ENCODE assay signal across 29 cellular contexts in genomic region chr12:107351109-107351508, GRCh38.
"Had no signal": no experiment of that assay in that cellular context is flagged by ENCODE, and none has a peak within 500 bp of the region (broad histone marks: within the 10 kb centered on the region; RNA-seq: fewer than 3 reads in every experiment).

No MANE protein-coding gene starts in this region.

- ATAC-seq: activated CD8-positive, alpha-beta memory T cell treated with anti-CD3 and anti-CD28 coated beads, Interleukin-2, amount 10 ng/mL, durations not matched to agents 7 days and 5 days; activated naive CD4-positive, alpha-beta T cell treated with anti-CD3 and anti-CD28 coated beads, Interleukin-2, amount 50 U/mL, for 72 hours; body of pancreas had no signal

- H3K4me3 ChIP-seq: adrenal gland, body of pancreas, breast epithelium, MG63 had no signal

- DNase-seq: activated B cell treated with CpG ODN at 0.5 μM for 24 hours; activated CD4-positive, alpha-beta memory T cell treated with anti-CD3 and anti-CD28 coated beads, Interleukin-2, amount 10 ng/mL, durations not matched to agents 7 days and 5 days; activated CD4-positive, alpha-beta T cell treated with anti-CD3 and anti-CD28 coated beads for 48 hours; activated CD4-positive, CD25-positive, alpha-beta regulatory T cell treated with anti-CD3 and anti-CD28 coated beads, Interleukin-2, amount 50 U/mL, for 72 hours; activated CD8-positive, alpha-beta memory T cell treated with anti-CD3 and anti-CD28 coated beads for 24 hours; activated CD8-positive, alpha-beta memory T cell treated with anti-CD3 and anti-CD28 coated beads, Interleukin-2, amount 10 ng/mL, durations not matched to agents 7 days and 5 days; activated gamma-delta T cell treated with Interleukin-2 at 50 U/mL for 16 hours; activated naive CD4-positive, alpha-beta T cell treated with anti-CD3 and anti-CD28 coated beads for 36 hours; activated T-cell treated with anti-CD3 and anti-CD28 coated beads, Interleukin-2, amount 50 U/mL, for 24 hours; adrenal gland; body of pancreas; Karpas-422; MG63; NCI-H1048; NCI-H1105 treated with DMSO at 0.1 percent for 48 hours; NCI-H1436; NCI-H1694; NCI-H2029; NCI-H345; NCI-H524 treated with DMSO at 0.1 percent for 48 hours; Right ventricle myocardium superior; SW 1271; T-helper 1 cell; T-helper 2 cell; T-helper 9 cell had no signal

- H3K36me3 ChIP-seq: adrenal gland, breast epithelium, MG63 had no signal

- H3K27me3 ChIP-seq: body of pancreas, breast epithelium, MG63 had no signal

- H3K27ac ChIP-seq: adrenal gland, body of pancreas, breast epithelium, VCaP had no signal

- H3K4me1 ChIP-seq: adrenal gland, body of pancreas, breast epithelium had no signal

- FAIRE-seq: astrocyte had no signal

- H3K9me3 ChIP-seq: adrenal gland, body of pancreas, breast epithelium, MG63 had no signal
